Comparison of ENCODE assay signal across 19 cellular contexts in genomic region chr3:38489766-38490165, GRCh38.
"Had no signal": no experiment of that assay in that cellular context is flagged by ENCODE, and none has a peak within 500 bp of the region (broad histone marks: within the 10 kb centered on the region; RNA-seq: fewer than 3 reads in every experiment).

No MANE protein-coding gene starts in this region.

- H3K36me3 ChIP-seq: cardiac muscle cell, left lung, neutrophil, ovary, prostate gland, spleen had no signal

- H3K27me3 ChIP-seq: cardiac muscle cell, left lung, neutrophil, ovary, spleen, tibial artery had no signal

- DNase-seq: activated CD4-positive, alpha-beta memory T cell treated with anti-CD3 and anti-CD28 coated beads, Interleukin-2, amount 10 ng/mL, durations not matched to agents 7 days and 5 days; activated CD4-positive, alpha-beta T cell treated with anti-CD3 and anti-CD28 coated beads, Interleukin-2, amount 10 ng/mL, durations not matched to agents 24 days and 14 days; activated effector memory CD4-positive, alpha-beta T cell treated with Interleukin-2 at 50 U/mL for 16 hours; activated naive CD4-positive, alpha-beta T cell treated with anti-CD3 and anti-CD28 coated beads for 36 hours; activated naive CD8-positive, alpha-beta T cell treated with anti-CD3 and anti-CD28 coated beads, Interleukin-2, amount 10 ng/mL, durations not matched to agents 7 days and 5 days; activated T-cell treated with anti-CD3 and anti-CD28 coated beads, Interleukin-2, amount 50 U/mL, for 72 hours; endodermal cell; left lung; ovary; spleen; stimulated activated CD4-positive, alpha-beta T cell treated with anti-CD3 and anti-CD28 coated beads, Interleukin-4, amount 100 ng/mL, for 1 hour; stimulated activated naive CD4-positive, alpha-beta T cell; tibial artery had no signal

- H3K4me3 ChIP-seq: cardiac muscle cell, left lung, lung, ovary, prostate gland, spleen, tibial artery had no signal

- H3K9me3 ChIP-seq: left lung, neutrophil, ovary, prostate gland, spleen, tibial artery had no signal

- H3K27ac ChIP-seq: cardiac muscle cell, epithelial cell of prostate, left lung, neutrophil, ovary, prostate gland, spleen, tibial artery, VCaP had no signal

- H3K4me1 ChIP-seq: left lung, prostate gland, tibial artery had no signal
